ENCODE assay signal across 21 cellular contexts in the genomic region with DNA sequence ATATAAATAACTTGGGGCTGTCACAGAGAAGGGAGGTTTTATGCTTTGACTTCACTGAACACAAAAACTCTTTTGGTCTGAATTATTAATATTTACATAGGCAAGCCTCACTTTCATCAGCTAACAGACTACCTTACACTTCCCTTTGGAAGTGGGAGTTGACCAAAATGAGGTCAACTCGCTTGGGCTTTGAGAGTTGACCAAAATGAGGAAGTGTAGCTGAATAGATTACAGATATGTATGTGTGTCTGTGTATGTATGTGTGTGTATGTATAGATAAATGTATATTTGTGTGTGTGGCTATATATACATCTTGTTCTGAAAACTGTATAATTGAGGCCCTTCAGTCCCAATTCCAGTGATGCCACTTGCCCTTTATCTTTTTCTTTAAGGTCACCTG.
A peak's percentile ranks its signal among the peaks of the same experiment; 100 is the strongest.
DNase-seq lines count a peak whose midpoint lies in the region; ATAC-seq and TF ChIP-seq lines count a peak whose summit lies in the region.
"Had no signal": no experiment of that assay in that cellular context is flagged by ENCODE, and none has a peak within 500 bp of the region (broad histone marks: within the 10 kb centered on the region; RNA-seq: fewer than 3 reads in every experiment).

No MANE protein-coding gene starts in this region.

- no peak overlapping the region for H3K27ac ChIP-seq in lower lobe of right lung
- H3K27ac ChIP-seq: upper lobe of left lung had no signal

- no peak overlapping the region for H3K4me3 Mint-ChIP-seq in memory B cell
- H3K4me3 Mint-ChIP-seq: IgD-negative memory B cell, naive B cell had no signal

- no peaks in the 10 kb centered on the region for H3K9me3 Mint-ChIP-seq in memory B cell
- H3K9me3 Mint-ChIP-seq: IgD-negative memory B cell, naive B cell had no signal

- DNase-seq in GM12865 (ENCODE audit: low read depth), result peak; percentile 7
- peak; percentile 1 for DNase-seq in SKM-1 (lab: John Stamatoyannopoulos, UW; ENCODE audit: unreplicated experiment)
- DNase-seq in memory B cell (ENCODE audit: low spot score in 2 of 2), result no peak
- no peak for DNase-seq in hypothalamus (lab: John Stamatoyannopoulos, UW)
- no peak for DNase-seq in posterior cingulate gyrus
- DNase-seq in lower lobe of right lung, result no peak
- DNase-seq in anterior cingulate cortex (lab: John Stamatoyannopoulos, UW), result no peak
- DNase-seq: activated CD4-positive, alpha-beta T cell treated with anti-CD3 and anti-CD28 coated beads for 48 hours; activated effector memory CD4-positive, alpha-beta T cell treated with anti-CD3 and anti-CD28 coated beads, Interleukin-2, amount 50 U/mL, for 16 hours; amniotic stem cell; caudate nucleus; kidney; naive B cell; NCI-H526 treated with DMSO at 0.1 percent for 48 hours; SHP77 treated with DMSO at 0.1 percent for 48 hours; stimulated activated naive CD4-positive, alpha-beta T cell; T-helper 9 cell; upper lobe of left lung had no signal

- no peaks in the 10 kb centered on the region for H3K9me3 ChIP-seq in lower lobe of right lung
- H3K9me3 ChIP-seq: upper lobe of left lung had no signal

- H3K36me3 Mint-ChIP-seq in memory B cell, result peaks cover 17% of the 10 kb centered on the region
- H3K36me3 Mint-ChIP-seq: IgD-negative memory B cell had no signal

- peaks cover 12% of the 10 kb centered on the region for H3K4me1 Mint-ChIP-seq in memory B cell

- TF ChIP-seq CTCF in GM12865 (IDR thresholded peaks at IDR 0.05; ENCODE audit: insufficient read depth, low read depth, low read length, missing control alignments) (no peak), lower lobe of right lung (IDR thresholded peaks at IDR 0.05) (no peak)

- no peaks in the 10 kb centered on the region for H3K4me1 ChIP-seq in lower lobe of right lung
- H3K4me1 ChIP-seq: upper lobe of left lung had no signal

- no peaks in the 10 kb centered on the region for H3K27me3 Mint-ChIP-seq in memory B cell
- H3K27me3 Mint-ChIP-seq: IgD-negative memory B cell, naive B cell had no signal

- H3K4me3 ChIP-seq in GM12865 (ENCODE audit: low read depth, low read length) (no peak overlapping the region), lower lobe of right lung (no peak overlapping the region)
- H3K4me3 ChIP-seq: upper lobe of left lung had no signal

- H3K36me3 ChIP-seq in lower lobe of right lung, result peaks cover 51% of the 10 kb centered on the region

- no peaks in the 10 kb centered on the region for H3K27me3 ChIP-seq in lower lobe of right lung (ENCODE audit: low read depth)
- H3K27me3 ChIP-seq: upper lobe of left lung had no signal

- intact Hi-C loops in posterior cingulate gyrus (cut with DNase I) (no loop called here), lower lobe of right lung (cut with DNase I) (no loop called here)

- peak overlapping the region; percentile 82 for H3K27ac Mint-ChIP-seq in memory B cell
- H3K27ac Mint-ChIP-seq: IgD-negative memory B cell had no signal

- ATAC-seq in HG02852 (IDR thresholded peaks at IDR 0.05; ENCODE audit: unreplicated experiment), result peak; percentile 51
- peak; percentile 56 for ATAC-seq in memory B cell (ENCODE audit: low read depth)
- no peak for ATAC-seq in lower lobe of right lung
- ATAC-seq: sciatic nerve had no signal

Comparison
In these comparisons a context has a peak if more than half of its experiments do, and no peak if none do; other contexts are left out.
1. DNase-seq: peak in GM12865 (single experiment) and SKM-1 (single experiment); none in memory B cell (0 of 2), hypothalamus (0 of 51), posterior cingulate gyrus (0 of 10), lower lobe of right lung (single experiment) and anterior cingulate cortex (0 of 58).
2. ATAC-seq: peak in HG02852 (single experiment) and memory B cell (single experiment); none in lower lobe of right lung (0 of 2).